9 cellular contexts compared by ENCODE assay signal in the genomic region with DNA sequence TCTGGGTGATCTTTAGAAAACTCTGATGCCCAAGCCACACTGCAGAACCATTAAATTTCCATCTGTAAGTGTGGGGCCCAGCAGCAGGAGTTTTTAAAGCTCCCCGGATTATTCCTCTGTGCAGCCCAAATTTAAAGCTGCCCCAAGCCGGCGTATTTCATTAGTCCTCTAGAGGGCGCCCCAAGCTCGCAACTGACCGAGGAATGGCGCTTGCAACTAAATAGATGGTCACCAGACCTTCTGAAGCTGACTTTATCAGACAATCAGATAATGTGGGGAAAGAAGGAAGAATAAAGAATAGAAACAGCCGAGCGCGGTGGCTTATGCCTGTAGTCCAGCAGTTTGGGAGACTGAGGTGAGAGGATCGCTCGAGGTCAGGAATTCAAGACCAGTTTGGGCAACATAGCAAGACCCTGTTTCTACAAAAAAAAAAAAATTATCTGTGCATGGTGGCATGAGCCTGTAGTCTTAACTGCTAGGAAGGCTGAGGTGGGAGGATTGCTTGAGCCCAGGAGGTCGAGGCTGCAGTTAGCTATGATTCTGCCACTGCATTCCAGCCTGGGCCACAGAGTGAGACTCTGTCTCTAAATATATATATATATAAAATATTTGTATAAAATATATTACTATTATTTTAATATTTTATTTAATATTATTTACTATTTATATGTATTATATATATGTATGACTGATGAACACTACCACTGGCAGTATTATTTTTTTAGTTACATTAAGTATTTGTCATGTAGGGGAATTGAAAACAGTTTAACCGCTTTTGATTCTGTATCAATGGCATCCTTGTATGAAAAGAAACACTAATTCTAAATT. TPM values are rescaled to one million over a fixed set of nuclear protein-coding genes. Genes with fewer than 3 reads are reported as not detected.
DNase-seq lines count a peak whose midpoint lies in the region; ATAC-seq and TF ChIP-seq lines count a peak whose summit lies in the region.
"Had no signal": no experiment of that assay in that cellular context is flagged by ENCODE, and none has a peak within 500 bp of the region (broad histone marks: within the 10 kb centered on the region; RNA-seq: fewer than 3 reads in every experiment).

No MANE protein-coding gene starts in this region.

- TF ChIP-seq POLR2A in spleen (IDR thresholded peaks at IDR 0.05), result no peak

- H3K4me1 ChIP-seq in RWPE2 (ENCODE audit: insufficient read depth, poor library complexity, severe bottlenecking) (no peaks in the 10 kb centered on the region), spleen (peaks cover 0 to 5% (median 0%) of the 10 kb centered on the region in 6 donors)

- H3K36me3 ChIP-seq in RWPE2 (ENCODE audit: low read depth) (no peaks in the 10 kb centered on the region), spleen (no peaks in the 10 kb centered on the region)

- H3K27me3 ChIP-seq in RWPE2 (ENCODE audit: insufficient read depth, poor library complexity, severe bottlenecking) (peaks cover 35% of the 10 kb centered on the region), spleen (replicated peaks in 1 of 7) (peaks cover 0 to 85% (median 16%) of the 10 kb centered on the region in 7 donors)

- H3K4me3 ChIP-seq in GM12864 (ENCODE audit: low read depth, low read length), result no peak overlapping the region
- no peak overlapping the region for H3K4me3 ChIP-seq in RWPE2 (ENCODE audit: severe bottlenecking)
- H3K4me3 ChIP-seq in spleen, result no peak overlapping the region

- WGBS in spleen, 5 donors, result 19 to 22% (median 21%) methylated on average over 14 of the region's 14 CpGs

- peak; percentile 73 for TF ChIP-seq CTCF in GM12864 (IDR thresholded peaks at IDR 0.05; ENCODE audit: low read depth, low read length, missing control alignments)
- TF ChIP-seq CTCF in RWPE2 (IDR thresholded peaks at IDR 0.05; ENCODE audit: poor library complexity, severe bottlenecking), result peak; percentile 92
- peak in 9 of 11 experiments; percentile 37 to 78 (median 72) for TF ChIP-seq CTCF in spleen (IDR thresholded peaks at IDR 0.05 in 8 of 11, conservative IDR thresholded peaks at IDR 0.05 in 3 of 11)

- DNase-seq in A172 (ENCODE audit: low spot score), result peak; percentile 32
- no peak for DNase-seq in GM12864 (ENCODE audit: low read depth)
- DNase-seq in LHCN-M2 (ENCODE audit: low read depth), result peak; percentile 41
- no peak for DNase-seq in RWPE2 (ENCODE audit: low spot score)
- DNase-seq in amygdala (lab: John Stamatoyannopoulos, UW), result peak in 44 of 56 donors; percentile 2 to 84 (median 30)
- DNase-seq in hepatic stellate cell (ENCODE audit: low spot score), result peak; percentile 26
- DNase-seq in spleen, result no peak

- H3K9me3 ChIP-seq in RWPE2 (ENCODE audit: severe bottlenecking) (no peaks in the 10 kb centered on the region), spleen (no peaks in the 10 kb centered on the region)

- ATAC-seq in RWPE2 (ENCODE audit: low read depth) (peak; percentile 71), GM21423 (IDR thresholded peaks at IDR 0.05; ENCODE audit: unreplicated experiment) (no peak)

- no peak overlapping the region for H3K27ac ChIP-seq in RWPE2 (ENCODE audit: poor library complexity, severe bottlenecking)
- H3K27ac ChIP-seq in spleen, result no peak overlapping the region

- intact Hi-C loops in spleen (cut with DNase I; ENCODE audit: low total_unique reads), result loop anchor here (2.0 kb wide), 1 partner anchor 627 kb away; no protein-coding TSS in a partner anchor

RNA-seq across cellular contexts. Expression of a gene that starts 56.0 kb away (rescaled TPM):
- not detected in 2 replicates for total RNA-seq in A172 (2014; rRNA removed; shearing (Covaris generic))
- not detected in 2 replicates for total RNA-seq in LHCN-M2 (2014; rRNA removed)
- not detected for polyA plus RNA-seq in LHCN-M2 (2012)
- not detected for total RNA-seq in spleen
- not detected for polyA plus RNA-seq in spleen
- polyA plus RNA-seq: esophagus had no signal

Comparison
In these comparisons a context has a peak if more than half of its experiments do, and no peak if none do; other contexts are left out.
1. DNase-seq: peak in A172 (single experiment), LHCN-M2 (single experiment), amygdala (44 of 56) and hepatic stellate cell (single experiment); none in GM12864 (single experiment), RWPE2 (single experiment) and spleen (single experiment).
2. Peak in every context shown above with its lines, with median percentiles within 50 percentile points of each other: CTCF ChIP-seq.